Comparison of ENCODE assay signal across 9 cellular contexts in the genomic region with DNA sequence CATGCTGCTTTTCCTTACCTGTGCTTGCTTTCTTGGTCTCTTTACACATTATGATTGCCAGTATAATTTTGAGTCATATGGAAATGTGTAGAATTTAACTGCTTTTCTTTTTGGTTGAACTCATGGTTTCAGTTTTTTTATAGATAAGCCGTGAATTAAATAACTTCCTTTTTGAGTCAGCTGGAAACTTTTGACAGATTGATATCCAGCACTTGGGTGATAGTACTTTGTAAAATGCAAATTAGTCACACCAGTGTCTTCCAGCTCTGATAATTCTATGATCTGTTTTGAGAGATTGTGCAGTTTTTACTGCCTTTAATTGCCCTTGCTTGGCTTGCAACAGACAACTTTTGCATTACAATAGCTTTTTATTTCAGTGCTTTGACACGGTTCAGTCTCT.
DNase-seq lines count a peak whose midpoint lies in the region; ATAC-seq and TF ChIP-seq lines count a peak whose summit lies in the region.
"Had no signal": no experiment of that assay in that cellular context is flagged by ENCODE, and none has a peak within 500 bp of the region (broad histone marks: within the 10 kb centered on the region; RNA-seq: fewer than 3 reads in every experiment).

No MANE protein-coding gene starts in this region.

- no peaks in the 10 kb centered on the region for H3K27me3 ChIP-seq in naive thymus-derived CD4-positive, alpha-beta T cell (ENCODE audit: control insufficient read depth in 2 of 2, insufficient read depth in 2 of 2, low read length in 2 of 2)
- no peaks in the 10 kb centered on the region for H3K27me3 ChIP-seq in effector memory CD4-positive, alpha-beta T cell (replicated peaks; ENCODE audit: control insufficient read depth, insufficient read depth, low read length, poor library complexity, severe bottlenecking)

- in situ Hi-C loops in GM13976 (cut with MboI; ENCODE audit: low sequenced_read_pairs, unreplicated experiment), result no loop called here

- peaks cover 40 to 81% (median 72%) of the 10 kb centered on the region in 7 donors for H3K4me1 Mint-ChIP-seq in naive thymus-derived CD4-positive, alpha-beta T cell

- no peaks in the 10 kb centered on the region for H3K27me3 Mint-ChIP-seq in naive thymus-derived CD4-positive, alpha-beta T cell

- peaks cover 0 to 5% (median 0%) of the 10 kb centered on the region in 11 donors for H3K9me3 Mint-ChIP-seq in naive thymus-derived CD4-positive, alpha-beta T cell

- CTCF ChIA-PET in naive thymus-derived CD4-positive, alpha-beta T cell (lab: Charles Lee), result no interaction called here

- H3K36me3 Mint-ChIP-seq in naive thymus-derived CD4-positive, alpha-beta T cell, result peaks cover 2 to 46% (median 25%) of the 10 kb centered on the region in 5 donors

- POLR2A ChIA-PET in naive thymus-derived CD4-positive, alpha-beta T cell (lab: Charles Lee), result no interaction called here

- intact Hi-C loops in naive thymus-derived CD4-positive, alpha-beta T cell (cut with micrococcal nuclease), result loop anchor here (1.0 to 5.0 kb wide), 4 partner anchors 35 to 86 kb away; partner anchors contain the start of gene NCOA1 (in 2 of the 2)

- H3K36me3 ChIP-seq in naive thymus-derived CD4-positive, alpha-beta T cell (ENCODE audit: control insufficient read depth in 2 of 3, insufficient read depth in 3 of 3, low read length in 3 of 3), result no peaks in the 10 kb centered on the region
- H3K36me3 ChIP-seq in effector memory CD4-positive, alpha-beta T cell (ENCODE audit: control insufficient read depth, insufficient read depth, low read length), result no peaks in the 10 kb centered on the region

- H3K9me3 ChIP-seq in naive thymus-derived CD4-positive, alpha-beta T cell (ENCODE audit: control insufficient read depth in 2 of 3, low read length in 3 of 3), result no peaks in the 10 kb centered on the region
- no peaks in the 10 kb centered on the region for H3K9me3 ChIP-seq in effector memory CD4-positive, alpha-beta T cell (ENCODE audit: control insufficient read depth, low read length)

- DNase-seq in GM13976 (ENCODE audit: low spot score), result peak; percentile 56
- DNase-seq in amniotic epithelial cell (ENCODE audit: low read depth), result peak; percentile 22
- no peak for DNase-seq in amygdala (lab: John Stamatoyannopoulos, UW)
- DNase-seq in naive thymus-derived CD4-positive, alpha-beta T cell, result no peak
- no peak for DNase-seq in effector memory CD4-positive, alpha-beta T cell
- no peak for DNase-seq in AG08396 (ENCODE audit: low spot score)
- DNase-seq: NCI-H1417 treated with DMSO at 0.1 percent for 48 hours had no signal

- H3K4me1 ChIP-seq in naive thymus-derived CD4-positive, alpha-beta T cell (ENCODE audit: control insufficient read depth in 2 of 2, insufficient read depth in 2 of 2, low read length in 2 of 2), result peaks cover 6 to 18% of the 10 kb centered on the region in 2 donors
- no peaks in the 10 kb centered on the region for H3K4me1 ChIP-seq in effector memory CD4-positive, alpha-beta T cell (ENCODE audit: control insufficient read depth, insufficient read depth, low read length, poor library complexity, severe bottlenecking)

- H3K4me3 ChIP-seq in naive thymus-derived CD4-positive, alpha-beta T cell (ENCODE audit: low read length), result no peak overlapping the region
- H3K4me3 ChIP-seq in effector memory CD4-positive, alpha-beta T cell (ENCODE audit: insufficient read depth, low read depth, low read length, poor library complexity, severe bottlenecking), result no peak overlapping the region

- ATAC-seq in GM21360 (IDR thresholded peaks at IDR 0.05; ENCODE audit: unreplicated experiment), result peak; percentile 72
- ATAC-seq in HG03280 (IDR thresholded peaks at IDR 0.05; ENCODE audit: unreplicated experiment), result peak; percentile 44
- ATAC-seq in naive thymus-derived CD4-positive, alpha-beta T cell, result no peak

- H3K27ac ChIP-seq in naive thymus-derived CD4-positive, alpha-beta T cell (ENCODE audit: low read depth, low read length), result no peak overlapping the region
- no peak overlapping the region for H3K27ac ChIP-seq in effector memory CD4-positive, alpha-beta T cell (ENCODE audit: insufficient read depth, low read length, poor library complexity, severe bottlenecking)

- TF ChIP-seq CTCF in GM13976 (IDR thresholded peaks at IDR 0.05; ENCODE audit: borderline replicate concordance, control extremely low read depth, extremely low read depth, insufficient read depth, missing control alignments), result no peak

- peak overlapping the region in 5 of 10 donors; percentile 16 to 73 (median 61) for H3K4me3 Mint-ChIP-seq in naive thymus-derived CD4-positive, alpha-beta T cell

- peak overlapping the region in 3 of 9 donors; percentile 5 to 57 (median 35) for H3K27ac Mint-ChIP-seq in naive thymus-derived CD4-positive, alpha-beta T cell

Comparison
In these comparisons a context has a peak if more than half of its experiments do, and no peak if none do; other contexts are left out.
1. DNase-seq: peak in GM13976 (single experiment) and amniotic epithelial cell (single experiment); none in amygdala (0 of 56), naive thymus-derived CD4-positive, alpha-beta T cell (0 of 9), effector memory CD4-positive, alpha-beta T cell (0 of 3) and AG08396 (single experiment).